ENCODE assay signal across 20 cellular contexts in the genomic region with DNA sequence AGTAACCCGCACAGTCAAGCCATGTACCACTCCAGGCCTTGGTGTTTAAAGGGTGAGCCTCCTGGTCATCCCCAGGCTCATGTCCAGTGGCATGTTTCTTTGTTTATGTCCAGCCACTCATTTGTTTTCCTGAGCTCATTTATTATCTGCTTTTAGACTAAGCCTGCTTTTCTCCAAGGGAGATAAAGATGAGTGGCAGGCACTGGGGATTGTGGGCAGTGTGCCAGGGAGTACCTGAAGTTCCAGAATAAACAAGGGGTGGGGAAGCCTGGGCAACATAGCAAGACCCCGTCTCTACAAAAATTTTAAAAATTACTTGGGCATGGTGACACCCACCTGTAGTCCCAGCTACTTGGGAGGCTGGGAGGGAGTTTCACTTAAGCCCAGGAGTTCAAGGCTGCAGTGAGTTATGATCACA. TPM values are rescaled to one million over a fixed set of nuclear protein-coding genes. Genes with fewer than 3 reads are reported as not detected.
A peak's percentile ranks its signal among the peaks of the same experiment; 100 is the strongest.
DNase-seq lines count a peak whose midpoint lies in the region; ATAC-seq and TF ChIP-seq lines count a peak whose summit lies in the region.
"Had no signal": no experiment of that assay in that cellular context is flagged by ENCODE, and none has a peak within 500 bp of the region (broad histone marks: within the 10 kb centered on the region; RNA-seq: fewer than 3 reads in every experiment).

No MANE protein-coding gene starts in this region.

- peaks cover 0 to 12% of the 10 kb centered on the region in 2 experiments for H3K36me3 ChIP-seq in SK-N-SH (replicated peaks in 1 of 2; ENCODE audit: control insufficient read depth in 1 of 2, insufficient read depth in 2 of 2, low read length in 1 of 2)
- no peaks in the 10 kb centered on the region for H3K36me3 ChIP-seq in body of pancreas (replicated peaks in 1 of 2; ENCODE audit: insufficient read depth in 1 of 2, low read depth in 2 of 2)
- no peaks in the 10 kb centered on the region for H3K36me3 ChIP-seq in lower lobe of right lung
- H3K36me3 ChIP-seq in upper lobe of right lung: no peaks in the 10 kb centered on the region
- H3K36me3 ChIP-seq: adrenal gland had no signal

- no peak for TF ChIP-seq CTCF in SK-N-SH (IDR thresholded peaks at IDR 0.05)
- TF ChIP-seq CTCF in body of pancreas (IDR thresholded peaks at IDR 0.05): no peak
- TF ChIP-seq CTCF in lower lobe of right lung (IDR thresholded peaks at IDR 0.05): no peak
- no peak for TF ChIP-seq CTCF in upper lobe of right lung (IDR thresholded peaks at IDR 0.05)

- DNase-seq in SK-N-SH (peak; percentile 27), body of pancreas (peak; percentile 29 to 56 (median 32)), lower lobe of right lung (no peak), upper lobe of right lung (no peak), GM19240 (ENCODE audit: insufficient read length, low spot score) (no peak), SW480 (ENCODE audit: low spot score) (no peak)
- no peak for DNase-seq in activated CD4-positive, CD25-positive, alpha-beta regulatory T cell (lab: John Stamatoyannopoulos, UW)
- DNase-seq: activated CD4-positive, alpha-beta T cell treated with anti-CD3 and anti-CD28 coated beads for 4 hours; activated effector memory CD4-positive, alpha-beta T cell treated with Interleukin-2 at 50 U/mL for 16 hours; central memory CD4-positive, alpha-beta T cell; DMS153; effector memory CD4-positive, alpha-beta T cell; GF-D8; left ventricle myocardium superior; MV-4-11; NCI-H1930; NCI-H446 treated with DMSO at 0.1 percent for 48 hours had no signal

- H3K27me3 ChIP-seq in SK-N-SH (ENCODE audit: insufficient read depth) (no peaks in the 10 kb centered on the region), body of pancreas (no peaks in the 10 kb centered on the region), lower lobe of right lung (ENCODE audit: low read depth) (no peaks in the 10 kb centered on the region), upper lobe of right lung (no peaks in the 10 kb centered on the region)
- H3K27me3 ChIP-seq: adrenal gland had no signal

- CTCF ChIA-PET in SK-N-SH (lab: Yijun Ruan, JAX): interaction anchor here (0.9 to 8.5 kb wide), 3 partner anchors 8 to 73 kb away, joined by 3 to 79 read pairs (median 33); no protein-coding TSS in a partner anchor

- H3F3A ChIP-seq in SK-N-SH (replicated peaks; ENCODE audit: insufficient read depth): peaks cover 8% of the 10 kb centered on the region

- H3K27ac ChIP-seq in SK-N-SH (ENCODE audit: low read depth in 2 of 2, low read length in 1 of 2) (no peak overlapping the region), body of pancreas (peak overlapping the region in 3 of 4 donors; percentile 95 to 98 (median 96)), lower lobe of right lung (no peak overlapping the region), upper lobe of right lung (peak overlapping the region; percentile 90)
- H3K27ac ChIP-seq: adrenal gland had no signal

- H3K9me2 ChIP-seq in SK-N-SH: no peaks in the 10 kb centered on the region

- no peak for TF ChIP-seq EP300 in SK-N-SH (IDR thresholded peaks at IDR 0.05; ENCODE audit: borderline replicate concordance in 1 of 2, low read depth in 1 of 2, low read length in 1 of 2)

- H3K4me3 ChIP-seq in SK-N-SH (ENCODE audit: low read depth in 2 of 2, low read length in 1 of 2) (no peak overlapping the region), body of pancreas (peak overlapping the region in 1 of 2 donors; percentile 3), lower lobe of right lung (peak overlapping the region; percentile 10), upper lobe of right lung (peak overlapping the region; percentile 99)
- H3K4me3 ChIP-seq: adrenal gland had no signal

- POLR2A ChIA-PET in SK-N-SH (lab: Yijun Ruan, JAX): no interaction called here

- TF ChIP-seq RAD21 in SK-N-SH (IDR thresholded peaks at IDR 0.05; ENCODE audit: low read length): no peak

- ATAC-seq in SK-N-SH treated with all-trans-retinoic acid at 6 μM for 48 hours (no peak), body of pancreas (no peak), lower lobe of right lung (no peak), upper lobe of right lung (no peak)
- ATAC-seq: HCT116, left ventricle myocardium superior had no signal

- H3K9me3 ChIP-seq in SK-N-SH (no peaks in the 10 kb centered on the region), body of pancreas (no peaks in the 10 kb centered on the region), lower lobe of right lung (no peaks in the 10 kb centered on the region), upper lobe of right lung (no peaks in the 10 kb centered on the region)
- H3K9me3 ChIP-seq: adrenal gland had no signal

- 76% methylated on average over 2 of the region's 2 CpGs for WGBS in SK-N-SH (ENCODE audit: low lambda C conversion rate)
- WGBS in body of pancreas, 2 donors: 41 to 46% methylated on average over 2 of the region's 2 CpGs

- intact Hi-C loops in body of pancreas (cut with DNase I): no loop called here
- intact Hi-C loops in lower lobe of right lung (cut with DNase I): no loop called here
- intact Hi-C loops in upper lobe of right lung (cut with DNase I): no loop called here

- peaks cover 60% of the 10 kb centered on the region for H3K79me2 ChIP-seq in SK-N-SH (ENCODE audit: insufficient read depth)

- H3K4me1 ChIP-seq in SK-N-SH (ENCODE audit: control insufficient read depth in 1 of 2, insufficient read depth in 2 of 2, low read depth in 1 of 2, low read length in 1 of 2) (peaks cover 0 to 10% of the 10 kb centered on the region in 2 experiments; a peak in 1 of 4 replicates), body of pancreas (peaks cover 27% of the 10 kb centered on the region), lower lobe of right lung (peaks cover 47% of the 10 kb centered on the region), upper lobe of right lung (peaks cover 37% of the 10 kb centered on the region)

- H3K9ac ChIP-seq in SK-N-SH: no peak overlapping the region

- TF ChIP-seq POLR2A in body of pancreas (IDR thresholded peaks at IDR 0.05): peak in 1 of 3 donors; percentile 13

- H4K20me1 ChIP-seq in SK-N-SH (ENCODE audit: insufficient read depth): no peaks in the 10 kb centered on the region

- no peak overlapping the region for H2AFZ ChIP-seq in SK-N-SH (ENCODE audit: low read depth)

- H3K4me2 ChIP-seq in SK-N-SH: peak overlapping the region; percentile 93; the same call in 1 of the 2 replicates

TF ChIP-seq in SK-N-SH, 30 proteins besides CTCF, POLR2A, EP300 and RAD21:
- TF ChIP-seq TCF12 (IDR thresholded peaks at IDR 0.05) (no peak), FOXM1 (IDR thresholded peaks at IDR 0.05; ENCODE audit: low read depth) (no peak), NFIC (IDR thresholded peaks at IDR 0.05; ENCODE audit: borderline replicate concordance) (no peak), GATA2 (CRISPR knock-in tag; IDR thresholded peaks at IDR 0.05) (0 out of 2 replicates have a peak, but pooled peaks have one; percentile 16), GABPA (IDR thresholded peaks at IDR 0.05; ENCODE audit: low read depth) (no peak)

TF ChIP-seq in SK-N-SH treated with all-trans-retinoic acid at 6 μM for 48 hours, 23 proteins besides CTCF, POLR2A, EP300 and RAD21 (continues in another document):
- TF ChIP-seq POU6F1 (CRISPR knock-in tag; IDR thresholded peaks at IDR 0.05; ENCODE audit: borderline replicate concordance, low read depth): no peak
- no peak for TF ChIP-seq TCF4 (CRISPR knock-in tag; IDR thresholded peaks at IDR 0.05; ENCODE audit: borderline replicate concordance)
- TF ChIP-seq ESRRG (CRISPR knock-in tag; IDR thresholded peaks at IDR 0.05): no peak
- no peak for TF ChIP-seq BACH2 (CRISPR knock-in tag; IDR thresholded peaks at IDR 0.05; ENCODE audit: borderline replicate concordance)
- no peak for TF ChIP-seq ZC3H10 (CRISPR knock-in tag; IDR thresholded peaks at IDR 0.05)
- no peak for TF ChIP-seq OSR1 (CRISPR knock-in tag; IDR thresholded peaks at IDR 0.05)
- TF ChIP-seq, protein P1, sequence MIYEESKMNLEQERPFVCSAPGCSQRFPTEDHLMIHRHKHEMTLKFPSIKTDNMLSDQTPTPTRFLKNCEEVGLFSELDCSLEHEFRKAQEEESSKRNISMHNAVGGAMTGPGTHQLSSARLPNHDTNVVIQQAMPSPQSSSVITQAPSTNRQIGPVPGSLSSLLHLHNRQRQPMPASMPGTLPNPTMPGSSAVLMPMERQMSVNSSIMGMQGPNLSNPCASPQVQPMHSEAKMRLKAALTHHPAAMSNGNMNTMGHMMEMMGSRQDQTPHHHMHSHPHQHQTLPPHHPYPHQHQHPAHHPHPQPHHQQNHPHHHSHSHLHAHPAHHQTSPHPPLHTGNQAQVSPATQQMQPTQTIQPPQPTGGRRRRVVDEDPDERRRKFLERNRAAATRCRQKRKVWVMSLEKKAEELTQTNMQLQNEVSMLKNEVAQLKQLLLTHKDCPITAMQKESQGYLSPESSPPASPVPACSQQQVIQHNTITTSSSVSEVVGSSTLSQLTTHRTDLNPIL (CRISPR knock-in tag; IDR thresholded peaks at IDR 0.05; ENCODE audit: low read depth): no peak
- TF ChIP-seq, protein P2, sequence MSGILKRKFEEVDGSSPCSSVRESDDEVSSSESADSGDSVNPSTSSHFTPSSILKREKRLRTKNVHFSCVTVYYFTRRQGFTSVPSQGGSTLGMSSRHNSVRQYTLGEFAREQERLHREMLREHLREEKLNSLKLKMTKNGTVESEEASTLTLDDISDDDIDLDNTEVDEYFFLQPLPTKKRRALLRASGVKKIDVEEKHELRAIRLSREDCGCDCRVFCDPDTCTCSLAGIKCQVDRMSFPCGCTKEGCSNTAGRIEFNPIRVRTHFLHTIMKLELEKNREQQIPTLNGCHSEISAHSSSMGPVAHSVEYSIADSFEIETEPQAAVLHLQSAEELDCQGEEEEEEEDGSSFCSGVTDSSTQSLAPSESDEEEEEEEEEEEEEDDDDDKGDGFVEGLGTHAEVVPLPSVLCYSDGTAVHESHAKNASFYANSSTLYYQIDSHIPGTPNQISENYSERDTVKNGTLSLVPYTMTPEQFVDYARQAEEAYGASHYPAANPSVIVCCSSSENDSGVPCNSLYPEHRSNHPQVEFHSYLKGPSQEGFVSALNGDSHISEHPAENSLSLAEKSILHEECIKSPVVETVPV (CRISPR knock-in tag; IDR thresholded peaks at IDR 0.05): no peak

RNA-seq across cellular contexts. Expression of gene ANXA4, which starts 1.9 kb away (rescaled TPM):
- 93.2 and 137 TPM in 2 replicates for polyA plus RNA-seq in SK-N-SH (2012; rRNA removed)
- polyA plus RNA-seq in SK-N-SH (2012; cell fraction: cytosol; rRNA removed): 86.9 and 101 TPM in 2 replicates
- polyA plus RNA-seq in SK-N-SH (2012; cell fraction: nucleus; rRNA removed): 126 and 213 TPM in 2 replicates
- 100 to 1,000 TPM; 382 to 399 TPM for total RNA-seq in body of pancreas
- 173 TPM for total RNA-seq in lower lobe of right lung
- total RNA-seq in upper lobe of right lung: 181 TPM

Comparison
In these comparisons a context has a peak if more than half of its experiments do, and no peak if none do; other contexts are left out.
1. DNase-seq: peak in SK-N-SH (single experiment) and body of pancreas (4 of 4); none in lower lobe of right lung (single experiment), upper lobe of right lung (single experiment), GM19240 (single experiment), SW480 (single experiment) and activated CD4-positive, CD25-positive, alpha-beta regulatory T cell (0 of 4).
2. H3K27ac ChIP-seq: peak in body of pancreas (3 of 4) and upper lobe of right lung (single experiment); none in SK-N-SH (0 of 2) and lower lobe of right lung (single experiment).
3. H3K4me3 ChIP-seq: peak in lower lobe of right lung (single experiment) and upper lobe of right lung (single experiment); none in SK-N-SH (0 of 2).